15 cellular contexts compared by ENCODE assay signal in the genomic region with DNA sequence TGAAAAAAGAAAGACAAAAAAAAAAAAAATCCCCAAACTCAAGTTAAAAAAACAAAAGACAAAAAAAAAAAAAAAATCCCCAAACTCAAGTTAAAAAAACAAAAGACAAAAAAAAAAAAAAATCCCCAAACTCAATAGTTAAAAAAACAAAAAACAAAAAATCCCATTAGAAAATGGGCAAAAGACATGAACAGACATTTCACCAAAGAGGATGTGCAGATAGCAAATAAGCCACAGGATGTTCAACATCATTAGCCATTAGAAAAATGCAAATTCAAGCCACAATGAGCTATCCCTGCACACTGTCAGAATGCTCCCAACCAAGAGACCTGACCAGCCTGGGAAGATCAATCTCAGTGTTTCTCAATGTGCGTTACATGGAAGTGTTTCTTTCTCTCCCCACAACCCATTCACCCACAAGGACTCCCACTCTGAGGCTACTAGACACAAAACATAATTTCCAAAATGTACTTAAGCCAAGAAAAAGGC. TPM values are rescaled to one million over a fixed set of nuclear protein-coding genes. Genes with fewer than 3 reads are reported as not detected.
DNase-seq lines count a peak whose midpoint lies in the region; ATAC-seq, FAIRE-seq and TF ChIP-seq lines count a peak whose summit lies in the region.
"Had no signal": no experiment of that assay in that cellular context is flagged by ENCODE, and none has a peak within 500 bp of the region (broad histone marks: within the 10 kb centered on the region; RNA-seq: fewer than 3 reads in every experiment).

No MANE protein-coding gene starts in this region.

- peaks cover 7% of the 10 kb centered on the region; the same call in 1 of the 2 replicates for H3K4me1 Mint-ChIP-seq in WTC11
- H3K4me1 Mint-ChIP-seq in activated naive CD8-positive, alpha-beta T cell treated with anti-CD3 and anti-CD28 coated beads, Interleukin-2, amount 50 U/mL, for 24 hours, result no peaks in the 10 kb centered on the region

- no peaks in the 10 kb centered on the region for H4K20me1 ChIP-seq in endothelial cell of umbilical vein (replicated peaks; ENCODE audit: control insufficient read depth, extremely low read depth, insufficient read depth, low read length)

- TF ChIP-seq CTCF in WTC11 (IDR thresholded peaks at IDR 0.05) (no peak), endothelial cell of umbilical vein (IDR thresholded peaks at IDR 0.05; ENCODE audit: extremely low read depth in 1 of 2, insufficient read depth in 1 of 2, low read depth in 1 of 2, low read length in 2 of 2) (no peak), pancreas (IDR thresholded peaks at IDR 0.05) (no peak)

- dilution Hi-C loops in endothelial cell of umbilical vein (cut with MboI; ENCODE audit: extremely low pct_ligation_motif_present, low sequenced_read_pairs), result no loop called here

- no peak overlapping the region for H2AFZ ChIP-seq in endothelial cell of umbilical vein (ENCODE audit: low read depth, low read length)

- no peaks in the 10 kb centered on the region for H3K9me3 Mint-ChIP-seq in WTC11
- no peaks in the 10 kb centered on the region for H3K9me3 Mint-ChIP-seq in activated naive CD8-positive, alpha-beta T cell treated with anti-CD3 and anti-CD28 coated beads, Interleukin-2, amount 50 U/mL, for 24 hours
- H3K9me3 Mint-ChIP-seq: CD8-positive, alpha-beta memory T cell had no signal

- no peak overlapping the region for H3K4me3 Mint-ChIP-seq in WTC11
- H3K4me3 Mint-ChIP-seq in activated naive CD8-positive, alpha-beta T cell treated with anti-CD3 and anti-CD28 coated beads, Interleukin-2, amount 50 U/mL, for 24 hours, result no peak overlapping the region
- H3K4me3 Mint-ChIP-seq: CD8-positive, alpha-beta memory T cell had no signal

- no peaks in the 10 kb centered on the region for H3K9me3 ChIP-seq in endothelial cell of umbilical vein (replicated peaks; ENCODE audit: control insufficient read depth, insufficient read depth, low read length)
- no peaks in the 10 kb centered on the region for H3K9me3 ChIP-seq in pancreas
- H3K9me3 ChIP-seq: BE2C had no signal

- no TSS peak for BruUV-seq in endothelial cell of umbilical vein (replicated peaks; lab: Mats Ljungman, UMichigan)

- H3K4me1 ChIP-seq in endothelial cell of umbilical vein (ENCODE audit: control insufficient read depth, extremely low read depth, insufficient read depth, low read length) (peaks cover 29% of the 10 kb centered on the region), pancreas (no peaks in the 10 kb centered on the region)

- no peak for FAIRE-seq in GM12891 (lab: Jason Lieb, UNC)
- FAIRE-seq in endothelial cell of umbilical vein (lab: Jason Lieb, UNC), result peak; percentile 31
- FAIRE-seq in pancreas (lab: Jason Lieb, UNC), result peak; percentile 69

- H3K27ac Mint-ChIP-seq in WTC11, result peak overlapping the region; percentile 47
- H3K27ac Mint-ChIP-seq in activated naive CD8-positive, alpha-beta T cell treated with anti-CD3 and anti-CD28 coated beads, Interleukin-2, amount 50 U/mL, for 24 hours, result no peak overlapping the region

- CTCF ChIA-PET in WTC11 (lab: Charles Lee), result no interaction called here
- CTCF ChIA-PET in endothelial cell of umbilical vein (lab: Charles Lee), result interaction anchor here (1.0 kb wide), 1 partner anchor 9 kb away, joined by 3 read pairs; no protein-coding TSS in a partner anchor

- DNase-seq in GM12891 (ENCODE audit: insufficient read length, low spot score) (no peak), WTC11 (ENCODE audit: low spot score) (no peak), endothelial cell of umbilical vein (ENCODE audit: low read depth, low spot score) (no peak), pancreas (no peak), NOMO-1 treated with dmso at 0.1 percent for 144 hours (lab: John Stamatoyannopoulos, UW; ENCODE audit: unreplicated experiment) (no peak)
- DNase-seq in stimulated activated naive CD8-positive, alpha-beta T cell treated with anti-CD3 and anti-CD28 coated beads, Interleukin-15, Interleukin-2, amounts not matched to agents 100 U/mL and 50 U/mL, for 24 hours, result no peak
- no peak for DNase-seq in activated naive CD8-positive, alpha-beta T cell treated with anti-CD3 and anti-CD28 coated beads, Interleukin-2, amount 50 U/mL, for 24 hours
- DNase-seq: BE2C; CD8-positive, alpha-beta memory T cell; DND-41; GF-D8; NCI-H1436; NCI-H2029 treated with DMSO at 0.1 percent for 48 hours had no signal

- peaks cover 11 to 33% of the 10 kb centered on the region in 2 experiments for H3K36me3 ChIP-seq in endothelial cell of umbilical vein (ENCODE audit: control insufficient read depth in 2 of 2, extremely low read depth in 1 of 2, insufficient read depth in 2 of 2, low read length in 2 of 2)
- peaks cover 0 to 22% (median 12%) of the 10 kb centered on the region in 3 donors for H3K36me3 ChIP-seq in pancreas

- no peak overlapping the region for H3K9ac ChIP-seq in endothelial cell of umbilical vein (replicated peaks; ENCODE audit: extremely low read depth, insufficient read depth, low read length)

- ATAC-seq in WTC11 (no peak), pancreas (no peak)
- no peak for ATAC-seq in stimulated activated naive CD8-positive, alpha-beta T cell treated with anti-CD3 and anti-CD28 coated beads, Interleukin-15, Interleukin-2, amounts not matched to agents 100 U/mL and 50 U/mL, for 24 hours
- ATAC-seq in activated naive CD8-positive, alpha-beta T cell treated with anti-CD3 and anti-CD28 coated beads, Interleukin-2, amount 50 U/mL, for 24 hours, result no peak
- ATAC-seq: HCT116 had no signal

- H3K27ac ChIP-seq in endothelial cell of umbilical vein (ENCODE audit: insufficient read depth, low read depth, low read length), result no peak overlapping the region
- H3K27ac ChIP-seq in pancreas, result no peak overlapping the region

- peaks cover 77% of the 10 kb centered on the region for H3K36me3 Mint-ChIP-seq in WTC11
- H3K36me3 Mint-ChIP-seq in activated naive CD8-positive, alpha-beta T cell treated with anti-CD3 and anti-CD28 coated beads, Interleukin-2, amount 50 U/mL, for 24 hours (ENCODE audit: low read depth), result peaks cover 81% of the 10 kb centered on the region

- H3K4me3 ChIP-seq in endothelial cell of umbilical vein (replicated peaks in 1 of 3; ENCODE audit: insufficient read depth in 1 of 3, low read depth in 1 of 3, low read length in 3 of 3) (no peak overlapping the region), pancreas (no peak overlapping the region)

- H3K27me3 ChIP-seq in endothelial cell of umbilical vein (ENCODE audit: control insufficient read depth in 2 of 2, insufficient read depth in 2 of 2, low read length in 2 of 2), result no peaks in the 10 kb centered on the region
- no peaks in the 10 kb centered on the region for H3K27me3 ChIP-seq in pancreas
- H3K27me3 ChIP-seq: BE2C had no signal

- H3K4me2 ChIP-seq in endothelial cell of umbilical vein (ENCODE audit: insufficient read depth, low read length), result no peak overlapping the region

- no peaks in the 10 kb centered on the region for H3K27me3 Mint-ChIP-seq in WTC11 (ENCODE audit: low read depth)
- H3K27me3 Mint-ChIP-seq in activated naive CD8-positive, alpha-beta T cell treated with anti-CD3 and anti-CD28 coated beads, Interleukin-2, amount 50 U/mL, for 24 hours, result no peaks in the 10 kb centered on the region
- H3K27me3 Mint-ChIP-seq: CD8-positive, alpha-beta memory T cell had no signal

- WGBS in pancreas, 2 donors, result 92 to 95% methylated on average over 1 of the region's 1 CpG

- TF ChIP-seq POLR2A in GM12891 (IDR thresholded peaks at IDR 0.05; ENCODE audit: low read depth, low read length) (no peak), endothelial cell of umbilical vein (IDR thresholded peaks at IDR 0.05; ENCODE audit: low read depth, low read length) (no peak)

- no peaks in the 10 kb centered on the region for H3K79me2 ChIP-seq in endothelial cell of umbilical vein (ENCODE audit: control insufficient read depth, insufficient read depth, low read length)

- no peaks in the 10 kb centered on the region for H3K9me1 ChIP-seq in endothelial cell of umbilical vein (replicated peaks; ENCODE audit: control insufficient read depth, extremely low read depth, insufficient read depth, low read length)

- POLR2A ChIA-PET in WTC11 (lab: Charles Lee), result interaction anchor here (0.5 kb wide), 1 partner anchor 29 kb away, joined by 3 read pairs; no protein-coding TSS in a partner anchor
- POLR2A ChIA-PET in endothelial cell of umbilical vein (lab: Charles Lee), result no interaction called here

- intact Hi-C loops in endothelial cell of umbilical vein (cut with micrococcal nuclease) (no loop called here), pancreas (cut with DNase I) (no loop called here)

TF ChIP-seq in GM12891, 5 proteins besides CTCF, POLR2A, EP300 and RAD21 (continues in another document):
- no peak; the same call in 1 of the 2 replicates for TF ChIP-seq POU2F2 (IDR thresholded peaks at IDR 0.05; ENCODE audit: low read depth, low read length)

TF ChIP-seq in WTC11, 78 proteins besides CTCF, POLR2A, EP300 and RAD21 (continues in another document):
- no peak for TF ChIP-seq EMX1 (CRISPR knock-in tag; IDR thresholded peaks at IDR 0.05)

RNA-seq across cellular contexts. Expression of a gene that starts 33.9 kb away (rescaled TPM):
- not detected for polyA plus RNA-seq in GM12891 (2012; ENCODE audit: low read depth, missing spikeins)
- total RNA-seq in WTC11 (2021) (not detected in 3 replicates), endothelial cell of umbilical vein (not detected in 2 replicates), pancreas (1 to 10 TPM in 1 of 6 donors, under 1 TPM in 1, not detected in 4; 0.28 to 1.0 TPM)
- polyA plus RNA-seq in endothelial cell of umbilical vein (not detected in 2 replicates), pancreas (under 1 TPM in 1 of 2 donors, not detected in 1; 0.23 TPM)
- not detected in 2 replicates for polyA plus RNA-seq in endothelial cell of umbilical vein (2011; cell fraction: cytosol; rRNA removed)
- polyA plus RNA-seq in endothelial cell of umbilical vein (2011; cell fraction: nucleus; rRNA removed), result not detected in 2 replicates
- polyA plus RNA-seq in endothelial cell of umbilical vein (2012), result not detected in 2 replicates
- polyA minus RNA-seq in endothelial cell of umbilical vein, result not detected in 2 replicates
- polyA minus RNA-seq in endothelial cell of umbilical vein (2011; cell fraction: cytosol; rRNA and poly(A)+ RNA removed), result not detected
- polyA minus RNA-seq in endothelial cell of umbilical vein (2011; cell fraction: nucleus; rRNA and poly(A)+ RNA removed), result not detected in 2 replicates
- total RNA-seq: CD8-positive, alpha-beta memory T cell; SK-MEL-5 had no signal
- polyA plus RNA-seq: CD8-positive, alpha-beta memory T cell had no signal

RNA-seq across cellular contexts. Expression of a gene that starts 53.7 kb away (rescaled TPM):
- 13.6 TPM for polyA plus RNA-seq in GM12891 (2012; ENCODE audit: low read depth, missing spikeins)
- 55.9 to 60.6 TPM (median 58.4 TPM) in 3 replicates for total RNA-seq in WTC11 (2021)
- total RNA-seq in endothelial cell of umbilical vein, result 19.4 and 19.7 TPM in 2 replicates
- 6.3 and 7.9 TPM in 2 replicates for polyA plus RNA-seq in endothelial cell of umbilical vein
- 10.1 and 10.7 TPM in 2 replicates for polyA plus RNA-seq in endothelial cell of umbilical vein (2011; cell fraction: cytosol; rRNA removed)
- polyA plus RNA-seq in endothelial cell of umbilical vein (2011; cell fraction: nucleus; rRNA removed), result 2.2 and 4.7 TPM in 2 replicates
- 10.7 and 15.0 TPM in 2 replicates for polyA plus RNA-seq in endothelial cell of umbilical vein (2012)
- 2.2 and 4.8 TPM in 2 replicates for polyA minus RNA-seq in endothelial cell of umbilical vein
- 6.6 TPM for polyA minus RNA-seq in endothelial cell of umbilical vein (2011; cell fraction: cytosol; rRNA and poly(A)+ RNA removed)
- polyA minus RNA-seq in endothelial cell of umbilical vein (2011; cell fraction: nucleus; rRNA and poly(A)+ RNA removed), result 0.96 and 1.1 TPM in 2 replicates
- total RNA-seq in pancreas, result 1 to 10 TPM; 2.0 to 4.2 (median 2.8) TPM
- 1 to 10 TPM; 2.2 to 3.8 TPM for polyA plus RNA-seq in pancreas
